ENCODE assay signal across 16 cellular contexts in genomic region chr10:132562916-132563456, GRCh38.
"Had no signal": no experiment of that assay in that cellular context is flagged by ENCODE, and none has a peak within 500 bp of the region (broad histone marks: within the 10 kb centered on the region; RNA-seq: fewer than 3 reads in every experiment).

No MANE protein-coding gene starts in this region.

- H3K27ac Mint-ChIP-seq: activated CD4-positive, alpha-beta T cell treated with anti-CD3 and anti-CD28 coated beads, Interleukin-2, amount 10 ng/mL, durations not matched to agents 7 days and 5 days; activated CD8-positive, alpha-beta T cell treated with anti-CD3 and anti-CD28 coated beads, Interleukin-2, amount 10 ng/mL, durations not matched to agents 7 days and 5 days; activated naive CD8-positive, alpha-beta T cell treated with anti-CD3 and anti-CD28 coated beads, Interleukin-2, amount 10 ng/mL, durations not matched to agents 7 days and 5 days; activated T-cell treated with anti-CD3 and anti-CD28 coated beads, Interleukin-2, amount 50 U/mL, for 24 hours; activated T-helper 2 cell treated with anti-CD3 and anti-CD28 coated beads, Interferon-gamma antibody, Interleukin-2, Interleukin-4, amounts not matched to agents 10 μg/mL and 5 μg/mL and 100 μg/mL, durations not matched to agents 14 hours and 24 hours and 36 hours; T-helper 1 cell treated with Interleukin-12 subunit alpha and Interleukin-12 subunit beta and Interleukin-4 antibody, amounts not matched to agents 30 μg/mL and 1 μg/mL, for 36 hours; type B pancreatic cell had no signal

- H3K27me3 ChIP-seq: body of pancreas, stomach had no signal

- H3K9me3 Mint-ChIP-seq: activated CD4-positive, alpha-beta T cell treated with anti-CD3 and anti-CD28 coated beads, Interleukin-2, amount 10 ng/mL, durations not matched to agents 7 days and 5 days; activated naive CD8-positive, alpha-beta T cell treated with anti-CD3 and anti-CD28 coated beads, Interleukin-2, amount 10 ng/mL, durations not matched to agents 7 days and 5 days; activated T-cell treated with anti-CD3 and anti-CD28 coated beads, Interleukin-2, amount 50 U/mL, for 24 hours; activated T-helper 2 cell treated with anti-CD3 and anti-CD28 coated beads, Interferon-gamma antibody, Interleukin-2, Interleukin-4, amounts not matched to agents 10 μg/mL and 5 μg/mL and 100 μg/mL, durations not matched to agents 14 hours and 24 hours and 36 hours; naive thymus-derived CD8-positive, alpha-beta T cell; T-helper 1 cell treated with Interleukin-12 subunit alpha and Interleukin-12 subunit beta and Interleukin-4 antibody, amounts not matched to agents 30 μg/mL and 1 μg/mL, for 36 hours; type B pancreatic cell had no signal

- H3K36me3 Mint-ChIP-seq: naive thymus-derived CD8-positive, alpha-beta T cell; type B pancreatic cell had no signal

- ATAC-seq: activated CD8-positive, alpha-beta T cell treated with anti-CD3 and anti-CD28 coated beads, Interleukin-2, amount 10 ng/mL, durations not matched to agents 7 days and 5 days; body of pancreas; naive thymus-derived CD8-positive, alpha-beta T cell had no signal

- H3K27me3 Mint-ChIP-seq: activated CD4-positive, alpha-beta T cell treated with anti-CD3 and anti-CD28 coated beads, Interleukin-2, amount 10 ng/mL, durations not matched to agents 7 days and 5 days; activated naive CD8-positive, alpha-beta T cell treated with anti-CD3 and anti-CD28 coated beads, Interleukin-2, amount 10 ng/mL, durations not matched to agents 7 days and 5 days; activated T-cell treated with anti-CD3 and anti-CD28 coated beads, Interleukin-2, amount 50 U/mL, for 24 hours; naive thymus-derived CD8-positive, alpha-beta T cell; type B pancreatic cell had no signal

- H3K9me3 ChIP-seq: body of pancreas, mucosa of descending colon, stomach had no signal

- H3K36me3 ChIP-seq: stomach had no signal

- H3K4me3 ChIP-seq: body of pancreas, mucosa of descending colon, stomach had no signal

- H3K27ac ChIP-seq: body of pancreas, stomach had no signal

- H3K4me3 Mint-ChIP-seq: activated CD4-positive, alpha-beta T cell treated with anti-CD3 and anti-CD28 coated beads, Interleukin-2, amount 10 ng/mL, durations not matched to agents 7 days and 5 days; activated CD8-positive, alpha-beta T cell treated with anti-CD3 and anti-CD28 coated beads, Interleukin-2, amount 10 ng/mL, durations not matched to agents 7 days and 5 days; activated naive CD8-positive, alpha-beta T cell treated with anti-CD3 and anti-CD28 coated beads, Interleukin-2, amount 10 ng/mL, durations not matched to agents 7 days and 5 days; activated T-cell treated with anti-CD3 and anti-CD28 coated beads, Interleukin-2, amount 50 U/mL, for 24 hours; naive thymus-derived CD8-positive, alpha-beta T cell; T-helper 1 cell treated with Interleukin-12 subunit alpha and Interleukin-12 subunit beta and Interleukin-4 antibody, amounts not matched to agents 30 μg/mL and 1 μg/mL, for 36 hours; type B pancreatic cell had no signal

- DNase-seq: activated CD4-positive, alpha-beta T cell treated with anti-CD3 and anti-CD28 coated beads, Interleukin-2, amount 10 ng/mL, durations not matched to agents 7 days and 5 days; activated CD8-positive, alpha-beta T cell treated with anti-CD3 and anti-CD28 coated beads, Interleukin-2, amount 10 ng/mL, durations not matched to agents 7 days and 5 days; activated naive CD4-positive, alpha-beta T cell treated with Interleukin-2 at 50 U/mL for 16 hours; activated naive CD8-positive, alpha-beta T cell treated with anti-CD3 and anti-CD28 coated beads, Interleukin-2, amount 10 ng/mL, durations not matched to agents 7 days and 5 days; activated T-cell treated with anti-CD3 and anti-CD28 coated beads, Interleukin-2, amount 50 U/mL, for 24 hours; amygdala; body of pancreas; foreskin melanocyte; mammary epithelial cell; naive thymus-derived CD8-positive, alpha-beta T cell; stimulated activated CD4-positive, alpha-beta T cell treated with anti-CD3 and anti-CD28 coated beads, Interleukin-2, amount 100 ng/mL, for 24 hours; stomach had no signal
